Comparison of ENCODE assay signal across 8 cellular contexts in genomic region chr1:161611868-161612321, GRCh38. TPM values are rescaled to one million over a fixed set of nuclear protein-coding genes. Genes with fewer than 3 reads are reported as not detected.
A peak's percentile ranks its signal among the peaks of the same experiment; 100 is the strongest.
DNase-seq lines count a peak whose midpoint lies in the region; FAIRE-seq and TF ChIP-seq lines count a peak whose summit lies in the region.
"Not testable (repeated sequence)": the region's sequence is repeated elsewhere in the genome, so short reads cannot be mapped to it uniquely, and the experiment has no call there.

No MANE protein-coding gene starts in this region.

- not testable (repeated sequence) for TF ChIP-seq POLR2A in vagina (IDR thresholded peaks at IDR 0.05)

- H3K4me3 ChIP-seq in OCI-LY7 (ENCODE audit: low read depth, low read length, poor library complexity, severe bottlenecking) (peak overlapping the region; percentile 60), endocrine pancreas (ENCODE audit: control insufficient read depth, insufficient read depth, low read length) (peak overlapping the region; percentile 79), kidney (ENCODE audit: low read length in 2 of 2) (peak overlapping the region; percentile 63 to 72), vagina (peak overlapping the region; percentile 52 to 53)

- H4K20me1 ChIP-seq in OCI-LY7 (ENCODE audit: insufficient read depth, low read length): not testable (repeated sequence)

- DNase-seq in GM10266 (ENCODE audit: extremely low spot score): peak; percentile 12
- peak; percentile 15 for DNase-seq in HuH-7 (ENCODE audit: low spot score)
- DNase-seq in OCI-LY7 (ENCODE audit: low spot score); kidney; progenitor cell of endocrine pancreas (ENCODE audit: low spot score, unreplicated experiment); vagina (ENCODE audit: extremely low spot score in 2 of 2): not testable (repeated sequence)
- DNase-seq in activated T-cell treated with anti-CD3 and anti-CD28 coated beads, Interleukin-2, amount 50 U/mL, for 48 hours: peak; percentile 32 to 45

- peaks cover 31% of the 10 kb centered on the region for H3K27me3 Mint-ChIP-seq in progenitor cell of endocrine pancreas

- H3K36me3 ChIP-seq in OCI-LY7 (ENCODE audit: insufficient read depth, low read length); endocrine pancreas (ENCODE audit: control insufficient read depth, insufficient read depth, low read length); kidney (ENCODE audit: control insufficient read depth in 1 of 2, insufficient read depth in 2 of 2, low read length in 2 of 2); vagina: not testable (repeated sequence)

- not testable (repeated sequence) for BruUV-seq in OCI-LY7 (replicated peaks; lab: Mats Ljungman, UMichigan)

- POLR2A ChIA-PET in OCI-LY7 (lab: Charles Lee): not testable (repeated sequence)

- not testable (repeated sequence) for H3K4me1 ChIP-seq in OCI-LY7 (ENCODE audit: insufficient read depth, low read length, poor library complexity, severe bottlenecking); endocrine pancreas (ENCODE audit: control insufficient read depth, insufficient read depth, low read length); kidney (ENCODE audit: control insufficient read depth in 1 of 2, insufficient read depth in 1 of 2, low read depth in 1 of 2, low read length in 2 of 2); vagina

- H3K9ac ChIP-seq in endocrine pancreas (ENCODE audit: control insufficient read depth, insufficient read depth, low read length); kidney (ENCODE audit: low read length in 2 of 2): not testable (repeated sequence)

- H3K79me2 ChIP-seq in OCI-LY7 (ENCODE audit: insufficient read depth, low read depth, low read length): not testable (repeated sequence)

- not testable (repeated sequence) for H3K27ac ChIP-seq in OCI-LY7 (ENCODE audit: low read depth, low read length, poor library complexity, severe bottlenecking); kidney (ENCODE audit: low read depth in 2 of 2, low read length in 2 of 2)
- H3K27ac ChIP-seq in vagina: peak overlapping the region; percentile 95

- not testable (repeated sequence) for H2AFZ ChIP-seq in OCI-LY7 (ENCODE audit: low read length)

- H3K27ac Mint-ChIP-seq in progenitor cell of endocrine pancreas: peak overlapping the region; percentile 98

- intact Hi-C loops in OCI-LY7 (cut with micrococcal nuclease; ENCODE audit: unreplicated experiment); kidney (cut with DNase I); vagina (cut with DNase I): not testable (repeated sequence)

- H3K4me1 Mint-ChIP-seq in progenitor cell of endocrine pancreas (ENCODE audit: low read depth): not testable (repeated sequence)

- not testable (repeated sequence) for TF ChIP-seq CTCF in GM10266 (IDR thresholded peaks at IDR 0.05; ENCODE audit: control insufficient read depth, insufficient read depth, low read depth, missing control alignments); OCI-LY7 (conservative IDR thresholded peaks at IDR 0.05; ENCODE audit: low read length); kidney (IDR thresholded peaks at IDR 0.05; ENCODE audit: borderline replicate concordance, extremely low read depth, insufficient read depth); progenitor cell of endocrine pancreas (IDR thresholded peaks at IDR 0.05; ENCODE audit: unreplicated experiment); vagina (IDR thresholded peaks at IDR 0.05)

- not testable (repeated sequence) for H3K36me3 Mint-ChIP-seq in progenitor cell of endocrine pancreas (ENCODE audit: insufficient read depth)

- FAIRE-seq in kidney (lab: Jason Lieb, UNC): not testable (repeated sequence)

- peak overlapping the region; percentile 54 for H3K4me2 ChIP-seq in OCI-LY7 (ENCODE audit: low read length)

- H3K9me3 Mint-ChIP-seq in progenitor cell of endocrine pancreas (ENCODE audit: low read depth): not testable (repeated sequence)

- not testable (repeated sequence) for H3K27me3 ChIP-seq in endocrine pancreas (ENCODE audit: control insufficient read depth, insufficient read depth, low read length); vagina

- H3K4me3 Mint-ChIP-seq in progenitor cell of endocrine pancreas (ENCODE audit: low read depth): peak overlapping the region; percentile 82

- H3K9me3 ChIP-seq in OCI-LY7 (ENCODE audit: low read length); endocrine pancreas (ENCODE audit: control insufficient read depth, low read length); kidney (ENCODE audit: control insufficient read depth in 1 of 2, low read length in 2 of 2); vagina: not testable (repeated sequence)

- CTCF ChIA-PET in OCI-LY7 (lab: Charles Lee; ENCODE audit: unreplicated experiment): not testable (repeated sequence)

- H3K9me2 ChIP-seq in OCI-LY7 (ENCODE audit: insufficient read depth, low read length): not testable (repeated sequence)

RNA-seq across cellular contexts. Expression of gene FCGR3B, which starts 19.1 kb away (rescaled TPM):
- total RNA-seq in OCI-LY7 (2014; rRNA removed; shearing (Covaris generic)): not detected in 2 replicates
- total RNA-seq in OCI-LY7 (2022) (not detected in 2 replicates), kidney (4.3 TPM), progenitor cell of endocrine pancreas (not detected in 2 replicates), vagina (2.5 TPM)
- polyA plus RNA-seq in kidney (ENCODE audit: insufficient read depth, low read depth, low replicate concordance): not detected

RNA-seq across cellular contexts. Expression of gene FCGR2B, which starts 51.0 kb away (rescaled TPM):
- total RNA-seq in OCI-LY7 (2014; rRNA removed; shearing (Covaris generic)): 4.6 TPM in 2 replicates
- total RNA-seq in OCI-LY7 (2022) (1.9 and 4.8 TPM in 2 replicates), kidney (19.7 TPM), progenitor cell of endocrine pancreas (0.36 and 0.55 TPM in 2 replicates), vagina (10.3 TPM)
- polyA plus RNA-seq in kidney (ENCODE audit: insufficient read depth, low read depth, low replicate concordance): 4.0 TPM
